Comparison of ENCODE assay signal across 8 cellular contexts in genomic region chr7:130912086-130912909, GRCh38.
DNase-seq lines count a peak whose midpoint lies in the region; ATAC-seq and TF ChIP-seq lines count a peak whose summit lies in the region.

No MANE protein-coding gene starts in this region.

- no peaks in the 10 kb centered on the region for H3K27me3 ChIP-seq in left lung
- no peaks in the 10 kb centered on the region for H3K27me3 ChIP-seq in tibial artery

- intact Hi-C loops in left lung (cut with DNase I): no loop called here
- intact Hi-C loops in tibial artery (cut with DNase I; ENCODE audit: low total_unique reads): no loop called here

- peak overlapping the region; percentile 32 to 43 for H3K4me3 ChIP-seq in left lung
- H3K4me3 ChIP-seq in tibial artery: peak overlapping the region; percentile 37 to 55

- H3K36me3 ChIP-seq in left lung (no peaks in the 10 kb centered on the region), tibial artery (peaks cover 0 to 12% (median 0%) of the 10 kb centered on the region in 3 donors)

- ATAC-seq in GM18868 (IDR thresholded peaks at IDR 0.05; ENCODE audit: unreplicated experiment) (peak; percentile 13), HG03565 (IDR thresholded peaks at IDR 0.05; ENCODE audit: unreplicated experiment) (peak; percentile 1), left lung (peak; percentile 49)

- H3K4me1 ChIP-seq in left lung (peaks cover 15 to 81% of the 10 kb centered on the region in 2 donors), tibial artery (peaks cover 0 to 76% (median 61%) of the 10 kb centered on the region in 4 donors)

- TF ChIP-seq CTCF in left lung (IDR thresholded peaks at IDR 0.05) (no peak), tibial artery (IDR thresholded peaks at IDR 0.05) (no peak)

- peak overlapping the region; percentile 92 to 95 for H3K27ac ChIP-seq in left lung
- peak overlapping the region; percentile 53 to 70 for H3K27ac ChIP-seq in tibial artery

- DNase-seq in amniotic stem cell (lab: John Stamatoyannopoulos, UW) (peak; percentile 65), left lung (no peak), tibial artery (no peak), anterior cingulate cortex (lab: John Stamatoyannopoulos, UW) (no peak), SIG-M5 treated with dmso at 0.1 percent for 504 hours (lab: John Stamatoyannopoulos, UW; ENCODE audit: unreplicated experiment) (no peak), DMS153 treated with DMSO at 0.1 percent for 48 hours (lab: John Stamatoyannopoulos, UW; ENCODE audit: unreplicated experiment) (no peak)

- H3K9me3 ChIP-seq in left lung (no peaks in the 10 kb centered on the region), tibial artery (no peaks in the 10 kb centered on the region)
